Comparison of ENCODE assay signal across 19 cellular contexts in genomic region chr3:195240939-195241338, GRCh38. TPM values are rescaled to one million over a fixed set of nuclear protein-coding genes. Genes with fewer than 3 reads are reported as not detected.
A peak's percentile ranks its signal among the peaks of the same experiment; 100 is the strongest.
DNase-seq lines count a peak whose midpoint lies in the region; ATAC-seq, FAIRE-seq and TF ChIP-seq lines count a peak whose summit lies in the region.
"Had no signal": no experiment of that assay in that cellular context is flagged by ENCODE, and none has a peak within 500 bp of the region (broad histone marks: within the 10 kb centered on the region; RNA-seq: fewer than 3 reads in every experiment).

No MANE protein-coding gene starts in this region.

- DNase-seq in right cardiac atrium (peak in 2 of 3 donors; percentile 17 to 44), cardiac septum (ENCODE audit: low spot score) (no peak), endodermal cell (peak; percentile 39), posterior vena cava (ENCODE audit: low spot score) (peak; percentile 67), frontal cortex (ENCODE audit: low spot score in 2 of 2) (no peak), DMS 273 treated with DMSO at 0.1 percent for 48 hours (lab: John Stamatoyannopoulos, UW) (no peak), AG20443 (ENCODE audit: low spot score) (no peak), iPS-NIHi7 (ENCODE audit: extremely low spot score) (no peak)
- DNase-seq: activated CD4-positive, CD25-positive, alpha-beta regulatory T cell treated with anti-CD3 and anti-CD28 coated beads, Interleukin-2, amount 50 U/mL, for 72 hours; activated gamma-delta T cell treated with Interleukin-2 at 50 U/mL for 16 hours; amniotic stem cell; CD4-positive, alpha-beta T cell; DMS53; glutamatergic neuron; MG63; NCI-H1694; stimulated activated CD4-positive, alpha-beta T cell treated with anti-CD3 and anti-CD28 coated beads, Interleukin-2, amount 100 ng/mL, for 48 hours had no signal

- peaks cover 16% of the 10 kb centered on the region for H3K4me1 ChIP-seq in right cardiac atrium (ENCODE audit: control insufficient read depth, insufficient read depth, low read length)
- H3K4me1 ChIP-seq in endodermal cell (ENCODE audit: control insufficient read depth, insufficient read depth, low read length): no peaks in the 10 kb centered on the region
- H3K4me1 ChIP-seq: HAP-1 had no signal

- peaks cover 13% of the 10 kb centered on the region for H3K36me3 ChIP-seq in endodermal cell (ENCODE audit: control insufficient read depth, insufficient read depth, low read length)
- H3K36me3 ChIP-seq: HAP-1 had no signal

- peaks cover 15% of the 10 kb centered on the region for H3K4me1 Mint-ChIP-seq in endodermal cell

- no peak for ATAC-seq in right cardiac atrium

- no peak overlapping the region for H3K4me3 Mint-ChIP-seq in endodermal cell
- H3K4me3 Mint-ChIP-seq: CD4-positive, alpha-beta T cell had no signal

- H3K9me3 ChIP-seq in right cardiac atrium (ENCODE audit: control insufficient read depth, low read length) (no peaks in the 10 kb centered on the region), endodermal cell (ENCODE audit: control insufficient read depth, low read length) (no peaks in the 10 kb centered on the region)
- H3K9me3 ChIP-seq: HAP-1, MG63 had no signal

- no peak for TF ChIP-seq CTCF in endodermal cell (conservative IDR thresholded peaks at IDR 0.05)

- H3K27me3 ChIP-seq in right cardiac atrium (ENCODE audit: control insufficient read depth, insufficient read depth) (no peaks in the 10 kb centered on the region), endodermal cell (ENCODE audit: control insufficient read depth, insufficient read depth, low read length, poor library complexity, severe bottlenecking) (no peaks in the 10 kb centered on the region)
- H3K27me3 ChIP-seq: MG63 had no signal

- H3K27ac Mint-ChIP-seq in endodermal cell: no peak overlapping the region
- H3K27ac Mint-ChIP-seq: CD4-positive, alpha-beta T cell had no signal

- intact Hi-C loops in right cardiac atrium (cut with DNase I): no loop called here
- intact Hi-C loops in cardiac septum (cut with DNase I): loop anchor here (5.0 kb wide), 2 partner anchors 89 to 239 kb away; no protein-coding TSS in a partner anchor
- intact Hi-C loops in posterior vena cava (cut with DNase I): loop anchor here in 1 of 2 donors (5.0 kb wide), 1 partner anchor 34 kb away; no protein-coding TSS in a partner anchor

- H3K27ac ChIP-seq in right cardiac atrium (ENCODE audit: low read length) (no peak overlapping the region), endodermal cell (ENCODE audit: low read depth, low read length) (no peak overlapping the region)
- H3K27ac ChIP-seq: RWPE1 had no signal

- peaks cover 50% of the 10 kb centered on the region for H3K36me3 Mint-ChIP-seq in endodermal cell (ENCODE audit: low read depth)

- no peak for FAIRE-seq in frontal cortex (lab: Jason Lieb, UNC)

- H3K9ac ChIP-seq in endodermal cell (ENCODE audit: extremely low read depth, low read length, poor library complexity, severe bottlenecking): no peak overlapping the region

- no peaks in the 10 kb centered on the region for H3K27me3 Mint-ChIP-seq in endodermal cell (ENCODE audit: insufficient read depth)
- H3K27me3 Mint-ChIP-seq: CD4-positive, alpha-beta T cell had no signal

- H3K9me3 Mint-ChIP-seq in endodermal cell: peaks cover 6% of the 10 kb centered on the region

- H3K4me3 ChIP-seq in right cardiac atrium (ENCODE audit: low read length) (no peak overlapping the region), endodermal cell (ENCODE audit: low read length) (no peak overlapping the region)
- H3K4me3 ChIP-seq: HAP-1, MG63 had no signal

- 85% methylated on average over 6 of the region's 6 CpGs for WGBS in right cardiac atrium
- 91% methylated on average over 6 of the region's 6 CpGs; no CpG with 5 or more reads in 1 of the 2 experiments for WGBS in endodermal cell (ENCODE audit: insufficient coverage in 1 of 2, insufficient read length in 1 of 2), 2 experiments

RNA-seq across cellular contexts. Expression of gene XXYLT1, which starts 30.0 kb away (rescaled TPM):
- total RNA-seq in right cardiac atrium (1 to 10 TPM; 4.3 to 6.2 (median 4.9) TPM), cardiac septum (5.9 TPM), endodermal cell (10 to 100 TPM; 35.5 to 38.3 TPM), posterior vena cava (10 to 100 TPM; 11.3 to 15.7 TPM), frontal cortex (23.6 TPM)
- 3.3 TPM for polyA plus RNA-seq in right cardiac atrium
- polyA plus RNA-seq in endodermal cell (2013, experiment 1 of 2): 41.5 TPM
- 41.3 TPM for polyA plus RNA-seq in endodermal cell (2013, experiment 2 of 2)

Comparison
In these comparisons a context has a peak if more than half of its experiments do, and no peak if none do; other contexts are left out.
1. DNase-seq: peak in right cardiac atrium (2 of 3), endodermal cell (single experiment) and posterior vena cava (single experiment); none in cardiac septum (single experiment), frontal cortex (0 of 2), DMS 273 treated with DMSO at 0.1 percent for 48 hours (single experiment), AG20443 (single experiment) and iPS-NIHi7 (single experiment).